Comparison of ENCODE assay signal across 1 cellular context in the genomic region with DNA sequence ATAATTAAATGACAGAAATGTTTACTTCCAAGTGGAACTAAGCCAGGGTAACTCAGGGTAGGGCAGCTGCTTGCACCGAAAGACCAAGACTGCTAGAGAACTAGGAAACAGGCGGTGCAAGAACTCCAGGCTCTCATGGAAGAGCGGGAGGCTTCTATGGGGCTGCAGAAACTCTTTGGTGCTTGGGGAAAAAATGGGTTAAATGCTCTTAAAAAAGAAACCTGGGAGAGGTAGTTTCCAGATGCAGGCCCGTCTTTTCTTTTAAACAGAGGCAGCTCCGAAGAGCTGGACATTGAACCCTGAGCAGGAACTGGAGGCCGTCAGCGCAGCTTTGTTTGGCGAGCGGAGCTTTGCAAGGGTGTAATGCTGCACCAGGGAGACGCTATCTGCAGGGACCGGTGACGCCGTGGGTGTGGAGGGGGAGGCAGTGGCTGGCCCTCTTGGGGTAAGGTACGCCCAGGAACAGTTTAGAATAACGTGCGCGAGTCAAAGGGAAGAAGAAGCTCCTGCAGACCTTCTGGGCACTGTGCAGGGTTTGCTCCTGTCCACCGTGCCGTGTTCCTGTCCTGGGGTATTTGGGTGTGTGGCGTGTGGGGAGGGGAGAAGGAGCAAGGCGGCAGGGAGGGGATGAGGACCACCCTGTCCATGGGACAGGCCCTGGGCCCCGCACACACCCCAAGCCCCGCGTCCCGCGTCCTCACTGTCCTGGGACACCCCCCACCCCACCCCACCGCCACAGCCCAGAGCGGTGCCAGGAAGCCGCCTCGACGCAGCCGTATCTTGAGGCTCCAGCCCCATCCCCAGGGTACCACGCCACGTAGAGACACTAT.
TF ChIP-seq lines count a peak whose summit lies in the region.

No MANE protein-coding gene starts in this region.

TF ChIP-seq in GM23338, 12 proteins besides CTCF, POLR2A, EP300 and RAD21 (continued from another document):
- TF ChIP-seq, protein P1, sequence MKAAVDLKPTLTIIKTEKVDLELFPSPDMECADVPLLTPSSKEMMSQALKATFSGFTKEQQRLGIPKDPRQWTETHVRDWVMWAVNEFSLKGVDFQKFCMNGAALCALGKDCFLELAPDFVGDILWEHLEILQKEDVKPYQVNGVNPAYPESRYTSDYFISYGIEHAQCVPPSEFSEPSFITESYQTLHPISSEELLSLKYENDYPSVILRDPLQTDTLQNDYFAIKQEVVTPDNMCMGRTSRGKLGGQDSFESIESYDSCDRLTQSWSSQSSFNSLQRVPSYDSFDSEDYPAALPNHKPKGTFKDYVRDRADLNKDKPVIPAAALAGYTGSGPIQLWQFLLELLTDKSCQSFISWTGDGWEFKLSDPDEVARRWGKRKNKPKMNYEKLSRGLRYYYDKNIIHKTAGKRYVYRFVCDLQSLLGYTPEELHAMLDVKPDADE (IDR thresholded peaks at IDR 0.05) = no peak
- TF ChIP-seq STAT1 (IDR thresholded peaks at IDR 0.05; ENCODE audit: unreplicated experiment) (no peak), NANOG (IDR thresholded peaks at IDR 0.05; ENCODE audit: borderline replicate concordance) (no peak), CREB1 (CRISPR knock-in tag; IDR thresholded peaks at IDR 0.05; ENCODE audit: low read depth) (no peak), ZNF114 (CRISPR knock-in tag; IDR thresholded peaks at IDR 0.05) (no peak), EZH2 (IDR thresholded peaks at IDR 0.05; ENCODE audit: low read depth, unreplicated experiment) (no peak)
